In the genomic region with DNA sequence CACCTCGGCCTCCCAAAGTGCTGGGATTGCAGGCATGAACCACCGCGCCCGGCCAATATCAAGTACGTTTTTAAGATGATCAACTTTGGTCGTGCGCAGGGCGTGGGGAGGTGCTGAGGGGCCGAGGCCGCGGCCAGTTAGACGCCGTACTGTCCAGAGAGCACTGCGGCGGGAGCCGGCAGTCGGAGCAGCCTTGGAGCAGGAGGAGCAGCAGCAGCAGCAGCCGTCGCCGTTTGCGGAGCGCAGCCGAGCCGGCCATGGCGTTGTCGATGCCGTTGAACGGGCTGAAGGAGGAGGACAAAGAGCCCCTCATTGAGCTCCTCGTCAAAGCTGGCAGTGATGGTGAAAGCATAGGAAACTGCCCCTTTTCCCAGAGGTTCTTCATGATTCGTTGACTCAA, we compare ENCODE assay signal across 34 cellular contexts.
"Had no signal": no experiment of that assay in that cellular context is flagged by ENCODE, and none has a peak within 500 bp of the region (broad histone marks: within the 10 kb centered on the region; RNA-seq: fewer than 3 reads in every experiment).

No MANE protein-coding gene starts in this region.

- H3K36me3 ChIP-seq: MG63 had no signal

- H3K9me3 ChIP-seq: MG63 had no signal

- H3K27me3 ChIP-seq: MG63 had no signal

- DNase-seq: Karpas-422, Kasumi-1, MG63, MM.1S, MV-4-11, NCI-H1048, NCI-H1092, NCI-H1092 treated with DMSO at 0.1 percent for 48 hours, NCI-H1105, NCI-H1105 treated with DMSO at 0.1 percent for 48 hours, NCI-H1417, NCI-H1417 treated with DMSO at 0.1 percent for 48 hours, NCI-H1436, NCI-H1436 treated with DMSO at 0.1 percent for 48 hours, NCI-H146, NCI-H1694, NCI-H1694 treated with DMSO at 0.1 percent for 48 hours, NCI-H187, NCI-H187 treated with DMSO at 0.1 percent for 48 hours, NCI-H1930, NCI-H2029, NCI-H2029 treated with DMSO at 0.1 percent for 48 hours, NCI-H2081, NCI-H2081 treated with DMSO at 0.1 percent for 48 hours, NCI-H2107, NCI-H2171, NCI-H2171 treated with DMSO at 0.1 percent for 48 hours, NCI-H2227 treated with DMSO at 0.1 percent for 48 hours, NCI-H226, NCI-H345, NCI-H446, NCI-H446 treated with DMSO at 0.1 percent for 48 hours, NCI-H510A, NCI-H510A treated with DMSO at 0.1 percent for 48 hours had no signal

- H3K4me3 ChIP-seq: MG63 had no signal
